ENCODE assay signal across 10 cellular contexts in the genomic region with DNA sequence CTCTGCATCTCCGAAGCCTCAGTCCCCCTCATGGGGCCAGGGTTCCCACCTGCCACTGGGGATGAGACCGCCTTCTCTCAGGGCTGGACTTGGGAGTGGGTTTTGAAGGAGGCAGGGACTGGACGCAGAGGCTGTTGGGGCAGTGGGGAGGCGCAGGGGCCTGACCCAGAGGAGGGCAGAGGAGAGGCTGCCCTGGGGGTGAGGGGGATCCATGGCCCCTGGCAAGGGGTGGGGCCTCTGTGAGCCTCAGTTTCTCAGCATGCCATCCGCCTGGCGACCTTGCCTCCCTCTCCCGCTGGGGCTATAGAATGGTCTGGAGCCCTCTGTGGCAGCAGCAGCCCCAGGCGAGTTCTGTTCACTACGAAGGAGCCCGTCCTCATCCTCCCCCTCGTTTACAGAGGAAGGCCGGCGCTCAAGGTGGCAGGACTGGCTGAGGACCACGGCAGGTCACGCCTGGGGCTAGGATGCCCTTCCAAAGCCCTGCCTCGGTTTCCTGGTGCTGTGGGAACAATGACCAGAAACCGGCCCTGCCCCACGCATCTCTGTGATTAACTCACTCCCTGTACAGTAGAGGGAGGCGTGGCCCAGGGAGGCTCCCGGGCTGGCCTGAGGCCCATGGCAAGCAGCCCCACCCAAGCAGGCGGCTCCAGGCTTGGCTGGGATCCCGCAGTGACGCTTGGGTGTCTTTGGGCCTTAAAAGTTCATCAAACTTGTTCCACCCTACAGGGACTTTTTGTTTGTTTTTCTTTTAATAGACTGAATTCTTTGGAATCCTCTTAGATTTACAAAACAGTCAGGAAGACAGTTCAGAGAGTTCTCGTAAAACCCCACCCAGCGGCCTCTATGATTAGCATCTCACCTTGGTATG. TPM values are rescaled to one million over a fixed set of nuclear protein-coding genes. Genes with fewer than 3 reads are reported as not detected.
A peak's percentile ranks its signal among the peaks of the same experiment; 100 is the strongest.
DNase-seq lines count a peak whose midpoint lies in the region; ATAC-seq lines count a peak whose summit lies in the region.
"Had no signal": no experiment of that assay in that cellular context is flagged by ENCODE, and none has a peak within 500 bp of the region (broad histone marks: within the 10 kb centered on the region; RNA-seq: fewer than 3 reads in every experiment).

No MANE protein-coding gene starts in this region.

- H3K9me3 Mint-ChIP-seq in naive thymus-derived CD8-positive, alpha-beta T cell, result no peaks in the 10 kb centered on the region
- H3K9me3 Mint-ChIP-seq: T-helper 1 cell treated with Interleukin-12 subunit alpha and Interleukin-12 subunit beta and Interleukin-4 antibody, amounts not matched to agents 30 μg/mL and 1 μg/mL, for 36 hours had no signal

- no peak overlapping the region for H3K27ac Mint-ChIP-seq in naive thymus-derived CD8-positive, alpha-beta T cell
- H3K27ac Mint-ChIP-seq: T-helper 1 cell treated with Interleukin-12 subunit alpha and Interleukin-12 subunit beta and Interleukin-4 antibody, amounts not matched to agents 30 μg/mL and 1 μg/mL, for 36 hours had no signal

- H3K4me1 ChIP-seq in SJSA1 (replicated peaks) (peaks cover 42% of the 10 kb centered on the region), skeletal muscle tissue (ENCODE audit: control insufficient read depth in 3 of 3, insufficient read depth in 3 of 3, low read length in 3 of 3) (peaks cover 13 to 37% (median 22%) of the 10 kb centered on the region in 3 donors)
- H3K4me1 ChIP-seq: neural progenitor cell had no signal

- no peaks in the 10 kb centered on the region for H3K27me3 Mint-ChIP-seq in naive thymus-derived CD8-positive, alpha-beta T cell

- peak overlapping the region in 1 of 3 donors; percentile 8 for H3K9ac ChIP-seq in skeletal muscle tissue (ENCODE audit: low read depth in 1 of 3, low read length in 3 of 3)
- H3K9ac ChIP-seq: neural progenitor cell had no signal

- peak; percentile 66 for DNase-seq in H7
- peak; percentile 97 to 98 for DNase-seq in SJSA1 (ENCODE audit: low read depth in 1 of 2, low spot score in 2 of 2)
- DNase-seq in cardiac septum (ENCODE audit: low spot score), result peak; percentile 93
- DNase-seq in NCI-H2171 (lab: John Stamatoyannopoulos, UW), result no peak
- DNase-seq in naive thymus-derived CD8-positive, alpha-beta T cell, result no peak

- intact Hi-C loops in cardiac septum (cut with DNase I), result loop anchor here (1.0 to 10.0 kb wide), 3 partner anchors 8 to 378 kb away; no protein-coding TSS in a partner anchor

- no peaks in the 10 kb centered on the region for H3K36me3 Mint-ChIP-seq in naive thymus-derived CD8-positive, alpha-beta T cell
- H3K36me3 Mint-ChIP-seq: neural progenitor cell had no signal

- H3K27me3 ChIP-seq in H7 (ENCODE audit: control insufficient read depth, insufficient read depth, low read length) (no peaks in the 10 kb centered on the region), SJSA1 (replicated peaks) (no peaks in the 10 kb centered on the region), skeletal muscle tissue (ENCODE audit: control insufficient read depth in 3 of 3, insufficient read depth in 3 of 3, low read length in 3 of 3) (no peaks in the 10 kb centered on the region)
- H3K27me3 ChIP-seq: neural progenitor cell had no signal

- no peak overlapping the region for H3K4me3 Mint-ChIP-seq in naive thymus-derived CD8-positive, alpha-beta T cell
- H3K4me3 Mint-ChIP-seq: neural progenitor cell; T-helper 1 cell treated with Interleukin-12 subunit alpha and Interleukin-12 subunit beta and Interleukin-4 antibody, amounts not matched to agents 30 μg/mL and 1 μg/mL, for 36 hours had no signal

- H3K36me3 ChIP-seq in H7 (replicated peaks; ENCODE audit: control insufficient read depth, insufficient read depth, low read length) (no peaks in the 10 kb centered on the region), SJSA1 (no peaks in the 10 kb centered on the region), skeletal muscle tissue (ENCODE audit: control insufficient read depth in 3 of 3, insufficient read depth in 3 of 3, low read length in 3 of 3) (no peaks in the 10 kb centered on the region)
- H3K36me3 ChIP-seq: neural progenitor cell had no signal

- peak overlapping the region; percentile 78 for H3K27ac ChIP-seq in SJSA1
- peak overlapping the region; percentile 7 for H3K27ac ChIP-seq in skeletal muscle tissue (ENCODE audit: low read depth, low read length)
- H3K27ac ChIP-seq: neural progenitor cell had no signal

- ATAC-seq in naive thymus-derived CD8-positive, alpha-beta T cell, result no peak
- no peak for ATAC-seq in HG03432 (IDR thresholded peaks at IDR 0.05; ENCODE audit: unreplicated experiment)
- no peak for ATAC-seq in GM18870 (IDR thresholded peaks at IDR 0.05; ENCODE audit: unreplicated experiment)

- H3K4me1 Mint-ChIP-seq in naive thymus-derived CD8-positive, alpha-beta T cell, result no peaks in the 10 kb centered on the region

- POLR2A ChIA-PET in naive thymus-derived CD8-positive, alpha-beta T cell (lab: Charles Lee), result no interaction called here

- H3K9me3 ChIP-seq in SJSA1 (replicated peaks) (no peaks in the 10 kb centered on the region), skeletal muscle tissue (ENCODE audit: control insufficient read depth in 3 of 3, low read length in 3 of 3) (no peaks in the 10 kb centered on the region)

- no peak overlapping the region for H3K4me3 ChIP-seq in H7 (ENCODE audit: insufficient read depth, low read depth, low read length)
- H3K4me3 ChIP-seq in SJSA1, result no peak overlapping the region
- H3K4me3 ChIP-seq in skeletal muscle tissue (ENCODE audit: low read length in 3 of 3), result no peak overlapping the region
- H3K4me3 ChIP-seq: neural progenitor cell had no signal

RNA-seq across cellular contexts. Expression of gene SH3TC1, which starts 16.0 kb away (rescaled TPM):
- 0.59 and 2.2 TPM in 2 replicates for total RNA-seq in H7 (2014; rRNA removed; shearing (Covaris generic))
- total RNA-seq in SJSA1 (2014; rRNA removed; shearing (Covaris generic)), result 1.4 and 4.3 TPM in 2 replicates
- total RNA-seq in cardiac septum, result 16.5 TPM
- total RNA-seq in skeletal muscle tissue, result 13.0 TPM
- 10 to 100 TPM; 14.6 to 17.4 TPM for total RNA-seq in naive thymus-derived CD8-positive, alpha-beta T cell
- polyA plus RNA-seq in naive thymus-derived CD8-positive, alpha-beta T cell, result 1 to 10 TPM; 3.7 to 6.5 (median 5.1) TPM

RNA-seq across cellular contexts. Expression of gene ABLIM2, which starts 24.5 kb away (rescaled TPM):
- total RNA-seq in H7 (2014; rRNA removed; shearing (Covaris generic)), result 1.6 and 1.9 TPM in 2 replicates
- 0.13 TPM in 1 of 2 replicates, not detected in the other for total RNA-seq in SJSA1 (2014; rRNA removed; shearing (Covaris generic))
- total RNA-seq in cardiac septum (22.6 TPM), skeletal muscle tissue (7.3 TPM)
- total RNA-seq in naive thymus-derived CD8-positive, alpha-beta T cell, result 1 to 10 TPM; 4.4 to 4.9 TPM
- polyA plus RNA-seq in naive thymus-derived CD8-positive, alpha-beta T cell, result 1 to 10 TPM in 1 of 3 donors, under 1 TPM in 2; 0.47 to 2.4 (median 0.57) TPM

Comparison
In these comparisons a context has a peak if more than half of its experiments do, and no peak if none do; other contexts are left out.
1. DNase-seq: peak in H7 (single experiment), SJSA1 (2 of 2) and cardiac septum (single experiment); none in NCI-H2171 (single experiment) and naive thymus-derived CD8-positive, alpha-beta T cell (0 of 10).